17 cellular contexts compared by ENCODE assay signal in the genomic region with DNA sequence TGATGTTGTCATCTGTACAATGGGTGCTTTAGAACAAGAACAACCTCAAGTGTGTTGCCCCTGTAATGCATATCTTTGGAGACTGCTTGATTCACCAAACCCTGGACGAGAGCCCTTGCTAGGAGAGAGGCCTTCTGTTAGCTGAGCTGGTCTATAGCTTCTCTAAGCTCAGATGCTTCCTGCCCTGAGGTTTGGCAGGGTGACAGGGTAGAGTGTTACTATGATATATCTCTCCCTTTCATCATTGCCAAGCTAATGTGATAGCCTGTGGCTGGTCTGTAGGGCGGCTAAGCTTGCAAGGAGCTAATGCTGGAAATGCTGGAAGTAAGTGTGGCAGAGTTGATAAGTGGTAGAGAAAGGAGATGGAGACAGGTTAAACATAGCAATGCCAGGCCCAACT.
"Had no signal": no experiment of that assay in that cellular context is flagged by ENCODE, and none has a peak within 500 bp of the region (broad histone marks: within the 10 kb centered on the region; RNA-seq: fewer than 3 reads in every experiment).

No MANE protein-coding gene starts in this region.

- H3K27ac ChIP-seq: coronary artery, esophagus muscularis mucosa, gastrocnemius medialis, left ventricle myocardium inferior, prostate gland, spleen, upper lobe of left lung had no signal

- DNase-seq: activated T-cell treated with anti-CD3 and anti-CD28 coated beads, Interleukin-2, amount 50 U/mL, for 1 hour; amygdala; cerebellar nuclear complex; gastrocnemius medialis; hypothalamus; left ventricle myocardium inferior; natural killer cell; spleen; stimulated activated CD4-positive, alpha-beta T cell treated with anti-CD3 and anti-CD28 coated beads, Interleukin-4, amount 100 ng/mL, for 1 hour; stimulated activated naive CD4-positive, alpha-beta T cell; upper lobe of left lung had no signal

- H3K36me3 ChIP-seq: esophagus muscularis mucosa, gastrocnemius medialis, left ventricle myocardium inferior, prostate gland, spleen, upper lobe of left lung had no signal

- H3K27me3 Mint-ChIP-seq: activated naive CD8-positive, alpha-beta T cell had no signal

- H3K9me3 ChIP-seq: esophagus muscularis mucosa, gastrocnemius medialis, left ventricle myocardium inferior, prostate gland, spleen, upper lobe of left lung had no signal

- H3K27me3 ChIP-seq: esophagus muscularis mucosa, gastrocnemius medialis, spleen, upper lobe of left lung had no signal

- ATAC-seq: gastrocnemius medialis, natural killer cell had no signal

- H3K9me3 Mint-ChIP-seq: mesothelial cell of epicardium, natural killer cell, WTC11 had no signal

- H3K4me3 ChIP-seq: coronary artery, esophagus muscularis mucosa, gastrocnemius medialis, left ventricle myocardium inferior, prostate gland, spleen, upper lobe of left lung had no signal

- H3K27ac Mint-ChIP-seq: activated naive CD8-positive, alpha-beta T cell; mesothelial cell of epicardium; natural killer cell; WTC11 had no signal

- H3K4me1 ChIP-seq: prostate gland had no signal

- H3K36me3 Mint-ChIP-seq: activated naive CD8-positive, alpha-beta T cell; mesothelial cell of epicardium; natural killer cell; WTC11 had no signal

- H3K4me3 Mint-ChIP-seq: activated naive CD8-positive, alpha-beta T cell; mesothelial cell of epicardium; natural killer cell; WTC11 had no signal
